Comparison of ENCODE assay signal across 8 cellular contexts in the genomic region with DNA sequence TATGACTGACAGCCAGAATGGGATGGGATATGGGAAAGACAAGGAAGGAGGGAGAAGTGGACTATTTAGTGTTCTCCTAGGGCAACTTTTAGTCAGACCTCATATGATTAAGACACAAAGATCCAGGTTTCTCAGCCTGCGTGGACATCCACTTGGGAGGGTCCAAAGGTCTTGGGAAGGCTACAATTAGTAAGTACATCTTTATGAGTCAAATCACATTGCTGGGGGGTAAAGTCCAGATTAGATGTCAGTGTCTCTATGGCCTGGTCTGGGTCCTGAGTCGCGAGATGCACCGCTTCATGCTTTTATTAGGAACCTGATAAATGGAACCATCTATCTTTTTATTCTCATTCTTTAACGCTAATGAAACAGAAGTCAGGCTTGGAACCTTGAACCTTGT.
"Had no signal": no experiment of that assay in that cellular context is flagged by ENCODE, and none has a peak within 500 bp of the region (broad histone marks: within the 10 kb centered on the region; RNA-seq: fewer than 3 reads in every experiment).

No MANE protein-coding gene starts in this region.

- FAIRE-seq: H1, H54, HepG2 had no signal

- DNase-seq: H9, HCEC 1CT had no signal

- H3K9me3 Mint-ChIP-seq: GM23338, H9 had no signal

- H3K4me3 Mint-ChIP-seq: GM23338, H9, IgD-negative memory B cell had no signal

- H3K4me1 Mint-ChIP-seq: GM23338, H9 had no signal

- ATAC-seq: GM23338, HepG2 had no signal

- H3K4me2 ChIP-seq: GM23338 had no signal

- H2AFZ ChIP-seq: GM23338 had no signal

- H3K27ac ChIP-seq: HL-60 had no signal

- H3K4me3 ChIP-seq: GM23338 had no signal

- H3K27ac Mint-ChIP-seq: GM23338, H9, IgD-negative memory B cell had no signal
